Comparison of ENCODE assay signal across 13 cellular contexts in the genomic region with DNA sequence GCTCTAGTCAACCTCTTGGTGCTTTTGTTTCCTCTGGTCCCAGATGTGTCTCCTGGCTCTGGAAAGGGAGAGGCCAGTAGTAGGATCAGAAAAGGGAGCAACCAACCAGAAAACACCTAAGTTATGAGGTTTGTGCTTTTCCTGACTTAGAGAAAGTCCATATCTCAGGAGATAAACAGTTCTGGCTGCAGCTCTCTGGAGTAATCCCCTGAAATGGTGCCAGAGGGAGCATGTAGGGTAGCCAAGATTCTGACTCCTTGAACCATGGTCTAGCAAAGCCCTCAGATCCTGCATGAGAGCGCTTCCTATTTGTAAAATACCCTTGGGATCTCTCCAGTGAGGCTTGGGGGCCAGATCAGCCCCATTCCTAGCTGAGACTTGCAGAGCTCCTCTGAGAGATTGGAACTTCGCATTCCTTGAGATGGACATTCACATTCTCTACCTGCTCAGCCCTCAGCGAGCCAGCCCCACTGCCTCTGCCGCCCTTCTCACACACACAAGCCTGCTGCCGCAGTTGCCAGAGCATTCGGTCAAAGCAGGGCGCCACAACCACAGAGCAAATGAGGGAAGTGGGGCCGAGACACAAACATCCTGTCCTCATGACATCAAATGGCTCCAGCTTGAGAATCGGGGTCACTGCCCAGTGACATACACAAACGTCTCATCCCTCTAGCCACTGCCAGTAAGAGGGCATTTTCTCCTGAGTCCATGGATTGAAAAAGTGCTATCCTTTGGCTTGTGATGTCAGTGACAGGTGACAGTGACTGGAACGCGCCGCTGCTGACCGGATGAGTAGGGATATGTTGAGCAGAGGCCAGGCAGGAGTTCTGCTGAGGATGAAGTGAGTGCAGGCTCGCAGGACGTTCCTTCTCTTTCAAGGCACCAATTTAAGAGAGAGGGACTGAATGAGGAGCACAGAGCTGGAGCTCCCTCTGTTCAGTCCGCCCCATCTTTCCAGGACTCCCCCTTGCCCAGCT. TPM values are rescaled to one million over a fixed set of nuclear protein-coding genes. Genes with fewer than 3 reads are reported as not detected.
A peak's percentile ranks its signal among the peaks of the same experiment; 100 is the strongest.
DNase-seq lines count a peak whose midpoint lies in the region; ATAC-seq and TF ChIP-seq lines count a peak whose summit lies in the region.
"Had no signal": no experiment of that assay in that cellular context is flagged by ENCODE, and none has a peak within 500 bp of the region (broad histone marks: within the 10 kb centered on the region; RNA-seq: fewer than 3 reads in every experiment).

No MANE protein-coding gene starts in this region.

- H3K4me3 ChIP-seq in adrenal gland (no peak overlapping the region), mucosa of descending colon (no peak overlapping the region)
- H3K4me3 ChIP-seq: SJCRH30 had no signal

- ATAC-seq in stimulated activated naive CD8-positive, alpha-beta T cell treated with anti-CD3 and anti-CD28 coated beads, Interleukin-15, Interleukin-2, amounts not matched to agents 100 U/mL and 50 U/mL, for 24 hours: no peak
- ATAC-seq in mucosa of descending colon: no peak
- ATAC-seq in GM19463 (IDR thresholded peaks at IDR 0.05; ENCODE audit: unreplicated experiment): no peak
- no peak for ATAC-seq in GM19455 (IDR thresholded peaks at IDR 0.05; ENCODE audit: unreplicated experiment)

- H3K4me1 Mint-ChIP-seq in stimulated activated naive CD8-positive, alpha-beta T cell treated with anti-CD3 and anti-CD28 coated beads, Interleukin-15, Interleukin-2, amounts not matched to agents 100 ng/mL and 50 ng/mL, for 24 hours (ENCODE audit: low read depth): peaks cover 70% of the 10 kb centered on the region

- no peak for TF ChIP-seq POLR2A in adrenal gland (IDR thresholded peaks at IDR 0.05)

- H3K27me3 Mint-ChIP-seq in stimulated activated naive CD8-positive, alpha-beta T cell treated with anti-CD3 and anti-CD28 coated beads, Interleukin-15, Interleukin-2, amounts not matched to agents 100 ng/mL and 50 ng/mL, for 24 hours: no peaks in the 10 kb centered on the region

- peak overlapping the region in 4 of 5 donors; percentile 8 to 76 (median 36) for H3K27ac ChIP-seq in adrenal gland
- H3K27ac ChIP-seq: KMS-11, SJCRH30 had no signal

- 60 to 86% (median 75%) methylated on average over 11 to 17 of the region's 17 CpGs for WGBS in adrenal gland, 4 donors

- no peaks in the 10 kb centered on the region for H3K9me3 Mint-ChIP-seq in stimulated activated naive CD8-positive, alpha-beta T cell treated with anti-CD3 and anti-CD28 coated beads, Interleukin-15, Interleukin-2, amounts not matched to agents 100 ng/mL and 50 ng/mL, for 24 hours

- intact Hi-C loops in adrenal gland (cut with DNase I) (no loop called here), mucosa of descending colon (cut with DNase I, micrococcal nuclease) (no loop called here)

- H3K27ac Mint-ChIP-seq in stimulated activated naive CD8-positive, alpha-beta T cell treated with anti-CD3 and anti-CD28 coated beads, Interleukin-15, Interleukin-2, amounts not matched to agents 100 ng/mL and 50 ng/mL, for 24 hours: peak overlapping the region; percentile 58

- no peaks in the 10 kb centered on the region for H3K27me3 ChIP-seq in adrenal gland
- H3K27me3 ChIP-seq: SJCRH30 had no signal

- DNase-seq in stimulated activated naive CD8-positive, alpha-beta T cell treated with anti-CD3 and anti-CD28 coated beads, Interleukin-15, Interleukin-2, amounts not matched to agents 100 U/mL and 50 U/mL, for 24 hours: no peak
- peak in 4 of 7 donors; percentile 55 to 70 (median 58) for DNase-seq in adrenal gland
- peak in 2 of 3 donors; percentile 51 to 64 for DNase-seq in mucosa of descending colon
- no peak for DNase-seq in NCI-H1436 (lab: John Stamatoyannopoulos, UW)
- no peak for DNase-seq in HuH-7.5 (ENCODE audit: low spot score)
- DNase-seq: GF-D8; NCI-H2227 treated with DMSO at 0.1 percent for 48 hours; SJCRH30; stimulated activated naive CD4-positive, alpha-beta T cell had no signal

- H3K4me3 Mint-ChIP-seq in stimulated activated naive CD8-positive, alpha-beta T cell treated with anti-CD3 and anti-CD28 coated beads, Interleukin-15, Interleukin-2, amounts not matched to agents 100 ng/mL and 50 ng/mL, for 24 hours: no peak overlapping the region

- H3K36me3 ChIP-seq in adrenal gland (replicated peaks in 1 of 2) (no peaks in the 10 kb centered on the region), mucosa of descending colon (ENCODE audit: low read depth) (no peaks in the 10 kb centered on the region)
- H3K36me3 ChIP-seq: SJCRH30 had no signal

- H3K36me3 Mint-ChIP-seq in stimulated activated naive CD8-positive, alpha-beta T cell treated with anti-CD3 and anti-CD28 coated beads, Interleukin-15, Interleukin-2, amounts not matched to agents 100 ng/mL and 50 ng/mL, for 24 hours (ENCODE audit: low read depth): peaks cover 17% of the 10 kb centered on the region

- TF ChIP-seq CTCF in adrenal gland (IDR thresholded peaks at IDR 0.05): no peak
- TF ChIP-seq CTCF in mucosa of descending colon (IDR thresholded peaks at IDR 0.05): no peak

- H3K4me1 ChIP-seq in adrenal gland (replicated peaks in 1 of 2): peaks cover 11 to 25% of the 10 kb centered on the region in 2 donors
- H3K4me1 ChIP-seq in mucosa of descending colon (ENCODE audit: low read depth): peaks cover 13% of the 10 kb centered on the region

- H3K9me3 ChIP-seq in adrenal gland (replicated peaks in 1 of 3) (no peaks in the 10 kb centered on the region), mucosa of descending colon (no peaks in the 10 kb centered on the region)
- H3K9me3 ChIP-seq: SJCRH30 had no signal

RNA-seq across cellular contexts. Expression of gene ABHD15, which starts 5.0 kb away (rescaled TPM):
- total RNA-seq in adrenal gland: 10 to 100 TPM in 1 of 8 donors, 1 to 10 TPM in 7; 4.7 to 11.1 (median 7.5) TPM
- polyA plus RNA-seq in adrenal gland: 1 to 10 TPM; 2.9 to 4.1 (median 3.0) TPM
- total RNA-seq in mucosa of descending colon: 10 to 100 TPM; 12.9 to 19.5 (median 13.6) TPM

RNA-seq across cellular contexts. Expression of gene TP53I13, which starts 6.7 kb away (rescaled TPM):
- 10 to 100 TPM; 22.0 to 70.5 (median 45.2) TPM for total RNA-seq in adrenal gland
- polyA plus RNA-seq in adrenal gland: 100 to 1,000 TPM in 2 of 3 donors, 1 to 10 TPM in 1; 4.2 to 163 (median 135) TPM
- total RNA-seq in mucosa of descending colon: 10 to 100 TPM; 43.9 to 75.4 (median 46.9) TPM

RNA-seq across cellular contexts. Expression of gene GIT1, which starts 27.6 kb away (rescaled TPM):
- 10 to 100 TPM; 21.3 to 36.6 (median 31.7) TPM for total RNA-seq in adrenal gland
- 10 to 100 TPM; 13.7 to 51.6 (median 33.4) TPM for polyA plus RNA-seq in adrenal gland
- 10 to 100 TPM; 28.6 to 41.0 (median 37.2) TPM for total RNA-seq in mucosa of descending colon

RNA-seq across cellular contexts. Expression of gene ANKRD13B, which starts 31.1 kb away (rescaled TPM):
- total RNA-seq in adrenal gland (10 to 100 TPM in 1 of 8 donors, 1 to 10 TPM in 7; 2.5 to 11.7 (median 5.4) TPM), mucosa of descending colon (10 to 100 TPM in 1 of 3 donors, 1 to 10 TPM in 2; 2.2 to 11.2 (median 3.3) TPM)
- 10 to 100 TPM in 1 of 3 donors, 1 to 10 TPM in 2; 1.0 to 23.8 (median 7.2) TPM for polyA plus RNA-seq in adrenal gland

Comparison
In these comparisons a context has a peak if more than half of its experiments do, and no peak if none do; other contexts are left out.
1. DNase-seq: peak in adrenal gland (4 of 7) and mucosa of descending colon (2 of 3); none in stimulated activated naive CD8-positive, alpha-beta T cell treated with anti-CD3 and anti-CD28 coated beads, Interleukin-15, Interleukin-2, amounts not matched to agents 100 U/mL and 50 U/mL, for 24 hours (single experiment), NCI-H1436 (single experiment) and HuH-7.5 (single experiment).